ENCODE assay signal across 15 cellular contexts in the genomic region with DNA sequence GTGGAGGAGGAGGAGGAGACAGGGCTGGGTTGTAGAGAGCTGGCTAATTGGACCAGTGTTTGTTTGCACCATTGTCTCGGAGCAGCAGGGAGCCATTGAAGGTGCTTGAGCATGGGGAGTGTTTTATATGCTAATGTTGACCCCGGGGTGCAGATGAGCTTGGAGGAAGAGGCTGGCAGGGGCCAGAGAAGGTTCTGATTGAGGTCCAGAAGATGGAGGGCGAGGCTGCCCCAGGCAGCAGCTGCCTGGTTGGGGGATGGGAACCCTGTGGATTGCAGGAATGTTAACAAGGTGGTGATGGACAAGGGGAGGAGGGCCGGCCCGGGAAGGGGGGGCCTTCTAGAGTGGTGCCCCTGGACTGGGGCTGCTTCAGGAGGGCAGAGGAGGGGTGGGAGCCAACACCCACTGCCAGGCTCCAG. TPM values are rescaled to one million over a fixed set of nuclear protein-coding genes. Genes with fewer than 3 reads are reported as not detected.
A peak's percentile ranks its signal among the peaks of the same experiment; 100 is the strongest.
DNase-seq lines count a peak whose midpoint lies in the region; ATAC-seq and TF ChIP-seq lines count a peak whose summit lies in the region.
"Had no signal": no experiment of that assay in that cellular context is flagged by ENCODE, and none has a peak within 500 bp of the region (broad histone marks: within the 10 kb centered on the region; RNA-seq: fewer than 3 reads in every experiment).

No MANE protein-coding gene starts in this region.

- POLR2A ChIA-PET in HCT116 (lab: Charles Lee) = interaction anchor here (1.1 kb wide), 1 partner anchor 26 kb away, joined by 3 read pairs; no protein-coding TSS in a partner anchor

- BruUV-seq in HCT116 (replicated peaks; lab: Mats Ljungman, UMichigan) = no TSS peak

- DNase-seq in HCT116 (ENCODE audit: low read depth, low spot score) (no peak), NCI-H748 treated with DMSO at 0.1 percent for 48 hours (lab: John Stamatoyannopoulos, UW) (peak; percentile 0), left lung (peak in 1 of 2 donors; percentile 51), NCI-H2227 (lab: John Stamatoyannopoulos, UW; ENCODE audit: unreplicated experiment) (no peak), T-helper 17 cell (no peak), NCI-H446 (lab: John Stamatoyannopoulos, UW) (no peak), NCI-H526 (lab: John Stamatoyannopoulos, UW) (no peak)

- RAD21 ChIA-PET in HCT116 (lab: Charles Lee; ENCODE audit: low non-redundant PET in 1 of 2, low total read pairs in 2 of 2, uncharacterized antibody in 2 of 2, unreplicated experiment in 2 of 2) = interaction anchor here (0.6 to 1.1 kb wide), 4 partner anchors 135 to 303 kb away, joined by 3 to 6 read pairs (median 4); no protein-coding TSS in a partner anchor

- H3K27ac ChIP-seq in BLaER1 treated with 17β-estradiol and CSF1 and Interleukin-3, amounts not matched to agents 10 nM and 100 nM = no peak overlapping the region
- H3K27ac ChIP-seq in HCT116 (ENCODE audit: low read depth, low read length) (peak overlapping the region; percentile 8; the same call in 1 of the 2 replicates), left lung (no peak overlapping the region)
- H3K27ac ChIP-seq: gastroesophageal sphincter had no signal

- no peak overlapping the region for H3K27ac Mint-ChIP-seq in T-helper 17 cell
- H3K27ac Mint-ChIP-seq: activated T-cell treated with anti-CD3 and anti-CD28 coated beads, Interleukin-2, amount 50 U/mL, for 24 hours had no signal

- H3K4me3 ChIP-seq in BLaER1 treated with 17β-estradiol and CSF1 and Interleukin-3, amounts not matched to agents 10 nM and 100 nM = no peak overlapping the region
- H3K4me3 ChIP-seq in HCT116 (replicated peaks in 1 of 2; ENCODE audit: low read depth in 1 of 2, low read length in 2 of 2) = no peak overlapping the region
- H3K4me3 ChIP-seq in left lung = no peak overlapping the region
- H3K4me3 ChIP-seq: gastroesophageal sphincter, transverse colon had no signal

- H3K9me2 ChIP-seq in HCT116 (ENCODE audit: insufficient read depth) = no peaks in the 10 kb centered on the region

- CTCF ChIA-PET in HCT116 (lab: Charles Lee) = interaction anchor here (0.6 to 2.3 kb wide), 14 partner anchors 9 to 461 kb away, joined by 3 to 19 read pairs (median 4); partner anchors contain the start of gene DOK7

- no peak for TF ChIP-seq CTCF in HCT116 (IDR thresholded peaks at IDR 0.05 in 2 of 3, conservative IDR thresholded peaks at IDR 0.05 in 1 of 3; ENCODE audit: borderline replicate concordance in 1 of 3, insufficient read depth in 1 of 3, low read depth in 2 of 3, low read length in 2 of 3)
- no peak for TF ChIP-seq CTCF in left lung (IDR thresholded peaks at IDR 0.05)

- intact Hi-C loops in HCT116 (cut with micrococcal nuclease) (no loop called here), left lung (cut with DNase I) (no loop called here)

- H3K27me3 Mint-ChIP-seq in T-helper 17 cell = peaks cover 26% of the 10 kb centered on the region

- H3K4me1 Mint-ChIP-seq in T-helper 17 cell = peaks cover 5% of the 10 kb centered on the region

- TF ChIP-seq RAD21 in HCT116 (IDR thresholded peaks at IDR 0.05; ENCODE audit: low read depth) = no peak

- no peaks in the 10 kb centered on the region for H3K79me2 ChIP-seq in HCT116 (ENCODE audit: insufficient read depth, low read length)

- no peaks in the 10 kb centered on the region for H3K36me3 Mint-ChIP-seq in T-helper 17 cell (ENCODE audit: low read depth)
- H3K36me3 Mint-ChIP-seq: natural killer cell had no signal

- H4K20me1 ChIP-seq in BLaER1 treated with 17β-estradiol and CSF1 and Interleukin-3, amounts not matched to agents 10 nM and 100 nM = peaks cover 0 to 85% (median 19%) of the 10 kb centered on the region in 11 experiments; a peak in 15 of 22 replicates
- H4K20me1 ChIP-seq in HCT116 (ENCODE audit: insufficient read depth) = no peaks in the 10 kb centered on the region

- peak overlapping the region in 9 of 11 experiments; percentile 7 to 74 (median 50); a peak in 16 of 22 replicates for H3K4me2 ChIP-seq in BLaER1 treated with 17β-estradiol and CSF1 and Interleukin-3, amounts not matched to agents 10 nM and 100 nM
- no peak overlapping the region for H3K4me2 ChIP-seq in HCT116 (ENCODE audit: low read length)

- no peaks in the 10 kb centered on the region for H3K36me3 ChIP-seq in BLaER1 treated with 17β-estradiol and CSF1 and Interleukin-3, amounts not matched to agents 10 nM and 100 nM
- no peaks in the 10 kb centered on the region for H3K36me3 ChIP-seq in HCT116 (ENCODE audit: control insufficient read depth in 1 of 2, insufficient read depth in 2 of 2, low read length in 2 of 2)
- H3K36me3 ChIP-seq in left lung = no peaks in the 10 kb centered on the region
- H3K36me3 ChIP-seq: gastroesophageal sphincter, transverse colon had no signal

- peaks cover 30 to 87% (median 69%) of the 10 kb centered on the region in 10 experiments for H3K4me1 ChIP-seq in BLaER1 treated with 17β-estradiol and CSF1 and Interleukin-3, amounts not matched to agents 10 nM and 100 nM
- H3K4me1 ChIP-seq in HCT116 (ENCODE audit: control insufficient read depth in 1 of 2, insufficient read depth in 2 of 2, low read length in 2 of 2) (peaks cover 21 to 32% of the 10 kb centered on the region in 2 experiments), left lung (peaks cover 0 to 13% of the 10 kb centered on the region in 2 donors)

- H2AFZ ChIP-seq in HCT116 (ENCODE audit: low read depth, low read length, poor library complexity, severe bottlenecking) = no peak overlapping the region

- no peak for TF ChIP-seq POLR2A in HCT116 (IDR thresholded peaks at IDR 0.05; ENCODE audit: borderline replicate concordance, extremely low read depth, insufficient read depth, insufficient read length)

- ATAC-seq in HCT116 (peak; percentile 15), left lung (peak; percentile 7), T-helper 17 cell (no peak)

- H3K9ac ChIP-seq in BLaER1 treated with 17β-estradiol and CSF1 and Interleukin-3, amounts not matched to agents 10 nM and 100 nM = peak overlapping the region in 1 of 11 experiments; percentile 1; a peak in 2 of 22 replicates
- no peak overlapping the region for H3K9ac ChIP-seq in HCT116 (ENCODE audit: low read length)

- peaks cover 38 to 77% (median 54%) of the 10 kb centered on the region in 11 experiments for H3K27me3 ChIP-seq in BLaER1 treated with 17β-estradiol and CSF1 and Interleukin-3, amounts not matched to agents 10 nM and 100 nM
- H3K27me3 ChIP-seq in HCT116 (ENCODE audit: insufficient read depth, low read length) (no peaks in the 10 kb centered on the region), left lung (peaks cover 6 to 93% of the 10 kb centered on the region in 2 donors)

- no peak overlapping the region for H3K4me3 Mint-ChIP-seq in T-helper 17 cell
- H3K4me3 Mint-ChIP-seq: activated T-cell treated with anti-CD3 and anti-CD28 coated beads, Interleukin-2, amount 50 U/mL, for 24 hours; natural killer cell had no signal

- no peaks in the 10 kb centered on the region for H3K9me3 ChIP-seq in BLaER1 treated with 17β-estradiol and CSF1 and Interleukin-3, amounts not matched to agents 10 nM and 100 nM (replicated peaks in 1 of 11)
- H3K9me3 ChIP-seq in HCT116 (ENCODE audit: control insufficient read depth in 1 of 2, insufficient read depth in 1 of 2, low read depth in 1 of 2, low read length in 2 of 2) (no peaks in the 10 kb centered on the region), left lung (no peaks in the 10 kb centered on the region), T-helper 17 cell (ENCODE audit: control insufficient read depth, low read length, poor library complexity, severe bottlenecking) (no peaks in the 10 kb centered on the region)
- H3K9me3 ChIP-seq: gastroesophageal sphincter, transverse colon had no signal

TF ChIP-seq in HCT116, 20 proteins besides CTCF, POLR2A, EP300 and RAD21:
- TF ChIP-seq EZH2 (IDR thresholded peaks at IDR 0.05) (no peak), ELF1 (IDR thresholded peaks at IDR 0.05; ENCODE audit: borderline replicate concordance, low read depth) (no peak), ZFX (IDR thresholded peaks at IDR 0.05) (no peak), REST (IDR thresholded peaks at IDR 0.05; ENCODE audit: low read depth) (no peak), EZH2phosphoT487 (IDR thresholded peaks at IDR 0.05; ENCODE audit: borderline replicate concordance) (no peak)

RNA-seq across cellular contexts. Expression of gene DOK7, which starts 18.0 kb away (rescaled TPM):
- total RNA-seq in HCT116 (2021; ENCODE audit: unreplicated experiment) (2.4 TPM), left lung (1 to 10 TPM; 1.6 to 6.3 TPM), T-helper 17 cell (not detected)
- polyA plus RNA-seq in HCT116 (2012) = 1.4 and 1.8 TPM in 2 replicates
- total RNA-seq: RPMI7951; T-helper 1 cell treated with Interleukin-12 subunit alpha and Interleukin-12 subunit beta and Interleukin-4 antibody, amounts not matched to agents 30 ng/mL and 1 ng/mL, for 36 hours had no signal
- polyA plus RNA-seq: BJ had no signal

RNA-seq across cellular contexts. Expression of gene HGFAC, which starts 39.4 kb away (rescaled TPM):
- total RNA-seq in HCT116 (2021; ENCODE audit: unreplicated experiment) (1.1 TPM), left lung (under 1 TPM in 1 of 2 donors, not detected in 1; 0.32 TPM), T-helper 17 cell (not detected)
- 0.14 and 0.59 TPM in 2 replicates for polyA plus RNA-seq in HCT116 (2012)
- total RNA-seq: RPMI7951; T-helper 1 cell treated with Interleukin-12 subunit alpha and Interleukin-12 subunit beta and Interleukin-4 antibody, amounts not matched to agents 30 ng/mL and 1 ng/mL, for 36 hours; transverse colon had no signal
- polyA plus RNA-seq: BJ had no signal

RNA-seq across cellular contexts. Expression of gene LRPAP1, which starts 51.1 kb away (rescaled TPM):
- total RNA-seq in HCT116 (2021; ENCODE audit: unreplicated experiment) (109 TPM), left lung (100 to 1,000 TPM; 192 to 218 TPM), T-helper 17 cell (10 to 100 TPM; 77.4 to 82.8 TPM)
- polyA plus RNA-seq in HCT116 (2012) = 169 and 183 TPM in 2 replicates
